In the genomic region with DNA sequence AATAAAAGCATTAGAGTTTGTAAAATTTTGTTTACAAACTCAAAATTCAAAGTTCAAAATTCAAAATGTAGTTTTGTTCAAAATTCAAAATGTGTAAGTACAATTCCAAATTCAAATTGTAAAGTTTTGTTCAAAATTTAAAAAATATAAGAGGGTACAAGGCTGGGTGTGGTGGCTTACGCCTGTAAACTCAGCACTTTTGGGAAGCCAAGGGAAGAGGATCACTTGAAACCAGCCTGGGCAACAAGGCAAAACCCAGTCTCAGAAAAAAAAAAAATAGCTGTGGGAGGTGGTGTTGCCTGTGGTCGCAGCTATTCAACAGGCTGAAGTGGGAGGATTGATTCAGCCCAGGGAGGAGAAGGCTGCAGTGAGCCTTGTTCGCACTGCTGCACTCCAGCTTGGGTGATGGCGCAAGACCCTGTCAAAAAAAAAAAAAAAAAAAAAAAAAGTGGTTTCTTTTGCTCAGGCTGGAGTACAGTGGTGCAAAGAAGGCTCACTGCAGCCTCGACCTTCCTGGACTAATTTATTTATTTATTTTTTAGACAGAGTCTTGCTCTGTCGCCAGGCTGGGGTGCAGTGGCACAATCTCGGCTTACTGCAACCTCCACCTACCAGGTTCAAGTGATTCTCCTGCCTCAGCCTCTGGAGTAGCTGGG, we compare ENCODE assay signal across 1 cellular context.
A peak's percentile ranks its signal among the peaks of the same experiment; 100 is the strongest.
TF ChIP-seq lines count a peak whose summit lies in the region.

No MANE protein-coding gene starts in this region.

TF ChIP-seq in HepG2, 621 proteins besides CTCF, POLR2A, EP300 and RAD21 (continued from another document and continues in another):
- TF ChIP-seq, protein P1, sequence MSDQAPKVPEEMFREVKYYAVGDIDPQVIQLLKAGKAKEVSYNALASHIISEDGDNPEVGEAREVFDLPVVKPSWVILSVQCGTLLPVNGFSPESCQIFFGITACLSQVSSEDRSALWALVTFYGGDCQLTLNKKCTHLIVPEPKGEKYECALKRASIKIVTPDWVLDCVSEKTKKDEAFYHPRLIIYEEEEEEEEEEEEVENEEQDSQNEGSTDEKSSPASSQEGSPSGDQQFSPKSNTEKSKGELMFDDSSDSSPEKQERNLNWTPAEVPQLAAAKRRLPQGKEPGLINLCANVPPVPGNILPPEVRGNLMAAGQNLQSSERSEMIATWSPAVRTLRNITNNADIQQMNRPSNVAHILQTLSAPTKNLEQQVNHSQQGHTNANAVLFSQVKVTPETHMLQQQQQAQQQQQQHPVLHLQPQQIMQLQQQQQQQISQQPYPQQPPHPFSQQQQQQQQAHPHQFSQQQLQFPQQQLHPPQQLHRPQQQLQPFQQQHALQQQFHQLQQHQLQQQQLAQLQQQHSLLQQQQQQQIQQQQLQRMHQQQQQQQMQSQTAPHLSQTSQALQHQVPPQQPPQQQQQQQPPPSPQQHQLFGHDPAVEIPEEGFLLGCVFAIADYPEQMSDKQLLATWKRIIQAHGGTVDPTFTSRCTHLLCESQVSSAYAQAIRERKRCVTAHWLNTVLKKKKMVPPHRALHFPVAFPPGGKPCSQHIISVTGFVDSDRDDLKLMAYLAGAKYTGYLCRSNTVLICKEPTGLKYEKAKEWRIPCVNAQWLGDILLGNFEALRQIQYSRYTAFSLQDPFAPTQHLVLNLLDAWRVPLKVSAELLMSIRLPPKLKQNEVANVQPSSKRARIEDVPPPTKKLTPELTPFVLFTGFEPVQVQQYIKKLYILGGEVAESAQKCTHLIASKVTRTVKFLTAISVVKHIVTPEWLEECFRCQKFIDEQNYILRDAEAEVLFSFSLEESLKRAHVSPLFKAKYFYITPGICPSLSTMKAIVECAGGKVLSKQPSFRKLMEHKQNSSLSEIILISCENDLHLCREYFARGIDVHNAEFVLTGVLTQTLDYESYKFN (CRISPR knock-in tag; conservative IDR thresholded peaks at IDR 0.05), result peak; percentile 22; the same call in 1 of the 2 replicates
- TF ChIP-seq NCOA2 (CRISPR knock-in tag; IDR thresholded peaks at IDR 0.05), result no peak
- TF ChIP-seq TBX2 (CRISPR knock-in tag; IDR thresholded peaks at IDR 0.05; ENCODE audit: borderline replicate concordance), result peak; percentile 43; the same call in 1 of the 2 replicates
- no peak for TF ChIP-seq MBNL3 (CRISPR knock-in tag; conservative IDR thresholded peaks at IDR 0.05)
- peak in 1 of 2 experiments; percentile 1; a peak in 1 of 4 replicates for TF ChIP-seq MAFK (conservative IDR thresholded peaks at IDR 0.05 in 1 of 2, IDR thresholded peaks at IDR 0.05 in 1 of 2; ENCODE audit: low read length in 2 of 2)
- TF ChIP-seq ZFYVE20 (CRISPR knock-in tag; IDR thresholded peaks at IDR 0.05; ENCODE audit: borderline replicate concordance, low read depth), result no peak
- TF ChIP-seq, protein P2, sequence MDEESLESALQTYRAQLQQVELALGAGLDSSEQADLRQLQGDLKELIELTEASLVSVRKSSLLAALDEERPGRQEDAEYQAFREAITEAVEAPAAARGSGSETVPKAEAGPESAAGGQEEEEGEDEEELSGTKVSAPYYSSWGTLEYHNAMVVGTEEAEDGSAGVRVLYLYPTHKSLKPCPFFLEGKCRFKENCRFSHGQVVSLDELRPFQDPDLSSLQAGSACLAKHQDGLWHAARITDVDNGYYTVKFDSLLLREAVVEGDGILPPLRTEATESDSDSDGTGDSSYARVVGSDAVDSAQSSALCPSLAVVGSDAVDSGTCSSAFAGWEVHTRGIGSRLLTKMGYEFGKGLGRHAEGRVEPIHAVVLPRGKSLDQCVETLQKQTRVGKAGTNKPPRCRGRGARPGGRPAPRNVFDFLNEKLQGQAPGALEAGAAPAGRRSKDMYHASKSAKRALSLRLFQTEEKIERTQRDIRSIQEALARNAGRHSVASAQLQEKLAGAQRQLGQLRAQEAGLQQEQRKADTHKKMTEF (CRISPR knock-in tag; IDR thresholded peaks at IDR 0.05), result peak; percentile 47
- no peak for TF ChIP-seq NAIF1 (CRISPR knock-in tag; IDR thresholded peaks at IDR 0.05; ENCODE audit: borderline replicate concordance)
- TF ChIP-seq SUZ12 (IDR thresholded peaks at IDR 0.05; ENCODE audit: low read depth, low read length), result no peak
- TF ChIP-seq FOXJ3 (CRISPR knock-in tag; IDR thresholded peaks at IDR 0.05; ENCODE audit: borderline replicate concordance), result no peak
- TF ChIP-seq ZNF232 (CRISPR knock-in tag; IDR thresholded peaks at IDR 0.05; ENCODE audit: borderline replicate concordance), result no peak
- 0 out of 2 replicates have a peak, but pooled peaks have one; percentile 54 for TF ChIP-seq ZBTB7B (CRISPR knock-in tag; IDR thresholded peaks at IDR 0.05)
- no peak for TF ChIP-seq RFX5 (IDR thresholded peaks at IDR 0.05; ENCODE audit: low read depth, low read length)
- 0 out of 2 replicates have a peak, but pooled peaks have one; percentile 21 for TF ChIP-seq PHF21A (CRISPR knock-in tag; IDR thresholded peaks at IDR 0.05)
- no peak for TF ChIP-seq ZNF883 (CRISPR knock-in tag; IDR thresholded peaks at IDR 0.05; ENCODE audit: not compliant biosample characterization)
- TF ChIP-seq CREM (IDR thresholded peaks at IDR 0.05), result peak; percentile 34; the same call in 1 of the 2 replicates
- no peak for TF ChIP-seq CREM (CRISPR knock-in tag; IDR thresholded peaks at IDR 0.05)
- TF ChIP-seq, protein P3, sequence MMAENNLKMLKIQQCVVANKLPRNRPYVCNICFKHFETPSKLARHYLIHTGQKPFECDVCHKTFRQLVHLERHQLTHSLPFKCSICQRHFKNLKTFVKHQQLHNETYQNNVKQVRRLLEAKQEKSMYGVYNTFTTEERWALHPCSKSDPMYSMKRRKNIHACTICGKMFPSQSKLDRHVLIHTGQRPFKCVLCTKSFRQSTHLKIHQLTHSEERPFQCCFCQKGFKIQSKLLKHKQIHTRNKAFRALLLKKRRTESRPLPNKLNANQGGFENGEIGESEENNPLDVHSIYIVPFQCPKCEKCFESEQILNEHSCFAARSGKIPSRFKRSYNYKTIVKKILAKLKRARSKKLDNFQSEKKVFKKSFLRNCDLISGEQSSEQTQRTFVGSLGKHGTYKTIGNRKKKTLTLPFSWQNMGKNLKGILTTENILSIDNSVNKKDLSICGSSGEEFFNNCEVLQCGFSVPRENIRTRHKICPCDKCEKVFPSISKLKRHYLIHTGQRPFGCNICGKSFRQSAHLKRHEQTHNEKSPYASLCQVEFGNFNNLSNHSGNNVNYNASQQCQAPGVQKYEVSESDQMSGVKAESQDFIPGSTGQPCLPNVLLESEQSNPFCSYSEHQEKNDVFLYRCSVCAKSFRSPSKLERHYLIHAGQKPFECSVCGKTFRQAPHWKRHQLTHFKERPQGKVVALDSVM (CRISPR knock-in tag; IDR thresholded peaks at IDR 0.05), result peak; percentile 77
- TF ChIP-seq, protein P4, sequence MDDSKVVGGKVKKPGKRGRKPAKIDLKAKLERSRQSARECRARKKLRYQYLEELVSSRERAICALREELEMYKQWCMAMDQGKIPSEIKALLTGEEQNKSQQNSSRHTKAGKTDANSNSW (CRISPR knock-in tag; IDR thresholded peaks at IDR 0.05; ENCODE audit: borderline replicate concordance), result no peak
- 0 out of 2 replicates have a peak, but pooled peaks have one; percentile 24 for TF ChIP-seq RFXAP (CRISPR knock-in tag; IDR thresholded peaks at IDR 0.05; ENCODE audit: borderline replicate concordance)
- no peak; the same call in none of the 2 replicates for TF ChIP-seq IRF2 (CRISPR knock-in tag; IDR thresholded peaks at IDR 0.05)
- TF ChIP-seq DNMT3B (CRISPR knock-in tag; conservative IDR thresholded peaks at IDR 0.05), result no peak
- no peak for TF ChIP-seq MIER3 (CRISPR knock-in tag; IDR thresholded peaks at IDR 0.05; ENCODE audit: borderline replicate concordance)
- no peak for TF ChIP-seq CENPT (CRISPR knock-in tag; IDR thresholded peaks at IDR 0.05; ENCODE audit: low read depth)
- no peak for TF ChIP-seq POLR2AphosphoS5 (IDR thresholded peaks at IDR 0.05; ENCODE audit: low read depth, low read length)
- peak; percentile 90 for TF ChIP-seq CEBPG (CRISPR knock-in tag; IDR thresholded peaks at IDR 0.05)
- no peak for TF ChIP-seq CBX2 (IDR thresholded peaks at IDR 0.05; ENCODE audit: low read depth, low read length)
- TF ChIP-seq CBX2 (CRISPR knock-in tag; IDR thresholded peaks at IDR 0.05; ENCODE audit: low read depth), result no peak
- no peak for TF ChIP-seq ZNF75D (CRISPR knock-in tag; IDR thresholded peaks at IDR 0.05; ENCODE audit: borderline replicate concordance)
- peak; percentile 43; the same call in 1 of the 2 replicates for TF ChIP-seq NCOR1 (IDR thresholded peaks at IDR 0.05; ENCODE audit: borderline replicate concordance, low read length)
- TF ChIP-seq NR2F6 (IDR thresholded peaks at IDR 0.05), result no peak
- peak; percentile 20; the same call in 1 of the 2 replicates for TF ChIP-seq NR2F6 (CRISPR knock-in tag; IDR thresholded peaks at IDR 0.05)
- TF ChIP-seq AHR (CRISPR knock-in tag; IDR thresholded peaks at IDR 0.05), result no peak
- TF ChIP-seq DPF2 (CRISPR knock-in tag; IDR thresholded peaks at IDR 0.05; ENCODE audit: borderline replicate concordance, low read depth), result no peak
- no peak; the same call in 1 of the 2 replicates for TF ChIP-seq ZNF331 (CRISPR knock-in tag; IDR thresholded peaks at IDR 0.05)
- no peak for TF ChIP-seq RBM39 (IDR thresholded peaks at IDR 0.05; ENCODE audit: low read depth, low read length, poor library complexity, severe bottlenecking)
- no peak for TF ChIP-seq ZNF432 (CRISPR knock-in tag; IDR thresholded peaks at IDR 0.05; ENCODE audit: borderline replicate concordance)
- no peak for TF ChIP-seq IRF1 (CRISPR knock-in tag; IDR thresholded peaks at IDR 0.05; ENCODE audit: low read depth)
- TF ChIP-seq FLYWCH1 (CRISPR knock-in tag; IDR thresholded peaks at IDR 0.05), result no peak
- TF ChIP-seq AKAP8 (CRISPR knock-in tag; IDR thresholded peaks at IDR 0.05), result no peak
- no peak for TF ChIP-seq CBFB (CRISPR knock-in tag; IDR thresholded peaks at IDR 0.05)
- no peak for TF ChIP-seq HMGXB3 (CRISPR knock-in tag; IDR thresholded peaks at IDR 0.05; ENCODE audit: borderline replicate concordance)
- TF ChIP-seq, protein P5, sequence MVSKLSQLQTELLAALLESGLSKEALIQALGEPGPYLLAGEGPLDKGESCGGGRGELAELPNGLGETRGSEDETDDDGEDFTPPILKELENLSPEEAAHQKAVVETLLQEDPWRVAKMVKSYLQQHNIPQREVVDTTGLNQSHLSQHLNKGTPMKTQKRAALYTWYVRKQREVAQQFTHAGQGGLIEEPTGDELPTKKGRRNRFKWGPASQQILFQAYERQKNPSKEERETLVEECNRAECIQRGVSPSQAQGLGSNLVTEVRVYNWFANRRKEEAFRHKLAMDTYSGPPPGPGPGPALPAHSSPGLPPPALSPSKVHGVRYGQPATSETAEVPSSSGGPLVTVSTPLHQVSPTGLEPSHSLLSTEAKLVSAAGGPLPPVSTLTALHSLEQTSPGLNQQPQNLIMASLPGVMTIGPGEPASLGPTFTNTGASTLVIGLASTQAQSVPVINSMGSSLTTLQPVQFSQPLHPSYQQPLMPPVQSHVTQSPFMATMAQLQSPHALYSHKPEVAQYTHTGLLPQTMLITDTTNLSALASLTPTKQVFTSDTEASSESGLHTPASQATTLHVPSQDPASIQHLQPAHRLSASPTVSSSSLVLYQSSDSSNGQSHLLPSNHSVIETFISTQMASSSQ (IDR thresholded peaks at IDR 0.05; ENCODE audit: low read depth), result no peak
- TF ChIP-seq, protein P5 (CRISPR knock-in tag; IDR thresholded peaks at IDR 0.05; ENCODE audit: borderline replicate concordance), result no peak
- no peak for TF ChIP-seq GATA4 (IDR thresholded peaks at IDR 0.05; ENCODE audit: borderline replicate concordance, low read depth)
- peak; percentile 54; the same call in 1 of the 2 replicates for TF ChIP-seq GATAD2A (CRISPR knock-in tag; IDR thresholded peaks at IDR 0.05)
